ENCODE assay signal across 19 cellular contexts in the genomic region with DNA sequence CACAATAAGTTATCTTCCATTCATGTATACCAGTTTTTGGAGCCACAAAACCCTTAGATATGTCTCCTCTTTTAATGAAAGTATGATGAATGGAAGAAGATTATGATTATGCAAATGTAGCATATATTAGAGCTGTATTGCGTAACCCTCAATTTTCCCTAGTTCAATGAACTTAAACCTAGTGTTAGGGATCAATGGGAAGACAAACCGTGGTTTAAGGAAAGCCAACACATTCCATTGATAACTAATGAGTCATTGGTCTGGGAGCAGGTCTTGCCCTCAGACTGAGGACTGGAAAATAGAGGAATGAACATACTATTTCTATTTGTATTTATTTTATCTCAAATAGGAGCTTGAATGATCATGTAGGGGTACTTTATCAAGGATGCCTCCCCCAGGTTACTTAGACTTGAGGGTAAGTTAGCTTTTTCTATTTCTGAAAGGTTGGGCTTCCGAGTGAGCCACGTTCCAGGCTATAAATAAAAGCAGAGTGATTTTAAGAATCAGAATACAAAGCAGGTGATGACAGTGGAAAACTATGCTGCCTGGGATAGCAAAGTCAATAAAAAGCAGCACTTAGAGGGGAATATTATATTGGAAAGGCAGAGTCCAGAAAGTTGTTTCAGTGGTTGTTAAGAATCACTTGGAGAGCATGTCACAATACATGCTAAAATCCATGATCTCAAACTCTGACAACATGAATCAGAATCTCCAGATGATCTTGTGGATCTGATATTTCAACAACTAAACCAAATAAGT.
DNase-seq lines count a peak whose midpoint lies in the region; ATAC-seq and FAIRE-seq lines count a peak whose summit lies in the region.
"Had no signal": no experiment of that assay in that cellular context is flagged by ENCODE, and none has a peak within 500 bp of the region (broad histone marks: within the 10 kb centered on the region; RNA-seq: fewer than 3 reads in every experiment).

No MANE protein-coding gene starts in this region.

- DNase-seq in HCEC 1CT (peak; percentile 58), RCC 7860 (ENCODE audit: low spot score) (peak; percentile 11), fibroblast of peridontal ligament (ENCODE audit: extremely low read depth) (peak; percentile 64), renal cortical epithelial cell (ENCODE audit: low read depth) (peak; percentile 88), NCI-H510A (lab: John Stamatoyannopoulos, UW) (no peak)
- no peak for DNase-seq in activated CD4-positive, alpha-beta memory T cell treated with anti-CD3 and anti-CD28 coated beads for 36 hours
- DNase-seq: activated B cell treated with CpG ODN at 0.5 μM for 24 hours; adrenal gland; C1 segment of cervical spinal cord; H7; natural killer cell; NCI-H187 treated with DMSO at 0.1 percent for 48 hours; NCI-H446; psoas muscle; SIG-M5; stimulated activated naive CD4-positive, alpha-beta T cell treated with Interleukin-2 at 50 U/mL for 16 hours had no signal

- intact Hi-C loops in activated CD4-positive, alpha-beta memory T cell treated with anti-CD3 and anti-CD28 coated beads for 36 hours (cut with micrococcal nuclease), result no loop called here

- POLR2A ChIA-PET in activated CD4-positive, alpha-beta memory T cell treated with anti-CD3 and anti-CD28 coated beads for 36 hours (lab: Charles Lee), result no interaction called here

- H3K27me3 Mint-ChIP-seq in activated CD4-positive, alpha-beta memory T cell treated with anti-CD3 and anti-CD28 coated beads for 36 hours, result no peaks in the 10 kb centered on the region
- H3K27me3 Mint-ChIP-seq: activated B cell treated with CpG ODN at 0.5 μM for 24 hours had no signal

- no peak overlapping the region for H3K4me3 Mint-ChIP-seq in activated CD4-positive, alpha-beta memory T cell treated with anti-CD3 and anti-CD28 coated beads for 36 hours
- H3K4me3 Mint-ChIP-seq: activated B cell treated with CpG ODN at 0.5 μM for 24 hours; natural killer cell; T-helper 1 cell treated with Interleukin-12 subunit alpha and Interleukin-12 subunit beta and Interleukin-4 antibody, amounts not matched to agents 30 μg/mL and 1 μg/mL, for 36 hours had no signal

- H3K9me3 Mint-ChIP-seq in activated CD4-positive, alpha-beta memory T cell treated with anti-CD3 and anti-CD28 coated beads for 36 hours, result no peaks in the 10 kb centered on the region
- H3K9me3 Mint-ChIP-seq: activated B cell treated with CpG ODN at 0.5 μM for 24 hours; T-helper 1 cell treated with Interleukin-12 subunit alpha and Interleukin-12 subunit beta and Interleukin-4 antibody, amounts not matched to agents 30 μg/mL and 1 μg/mL, for 36 hours had no signal

- H3K4me1 Mint-ChIP-seq in activated CD4-positive, alpha-beta memory T cell treated with anti-CD3 and anti-CD28 coated beads for 36 hours (ENCODE audit: low read depth), result no peaks in the 10 kb centered on the region
- H3K4me1 Mint-ChIP-seq: activated B cell treated with CpG ODN at 0.5 μM for 24 hours, natural killer cell had no signal

- H3K36me3 Mint-ChIP-seq in activated CD4-positive, alpha-beta memory T cell treated with anti-CD3 and anti-CD28 coated beads for 36 hours, result no peaks in the 10 kb centered on the region
- H3K36me3 Mint-ChIP-seq: natural killer cell had no signal

- ATAC-seq in GM18870 (IDR thresholded peaks at IDR 0.05; ENCODE audit: unreplicated experiment), result no peak
- ATAC-seq: natural killer cell, psoas muscle had no signal

- CTCF ChIA-PET in activated CD4-positive, alpha-beta memory T cell treated with anti-CD3 and anti-CD28 coated beads for 36 hours (lab: Charles Lee), result no interaction called here

- no peak overlapping the region for H3K27ac Mint-ChIP-seq in activated CD4-positive, alpha-beta memory T cell treated with anti-CD3 and anti-CD28 coated beads for 36 hours
- H3K27ac Mint-ChIP-seq: activated B cell treated with CpG ODN at 0.5 μM for 24 hours; natural killer cell; T-helper 1 cell treated with Interleukin-12 subunit alpha and Interleukin-12 subunit beta and Interleukin-4 antibody, amounts not matched to agents 30 μg/mL and 1 μg/mL, for 36 hours had no signal

- FAIRE-seq in RCC 7860 (lab: Jason Lieb, UNC), result no peak
- FAIRE-seq: endometrium had no signal

Comparison
In these comparisons a context has a peak if more than half of its experiments do, and no peak if none do; other contexts are left out.
1. DNase-seq: peak in HCEC 1CT (single experiment), RCC 7860 (single experiment), fibroblast of peridontal ligament (single experiment) and renal cortical epithelial cell (single experiment); none in activated CD4-positive, alpha-beta memory T cell treated with anti-CD3 and anti-CD28 coated beads for 36 hours (single experiment) and NCI-H510A (single experiment).